8 cellular contexts compared by ENCODE assay signal in the genomic region with DNA sequence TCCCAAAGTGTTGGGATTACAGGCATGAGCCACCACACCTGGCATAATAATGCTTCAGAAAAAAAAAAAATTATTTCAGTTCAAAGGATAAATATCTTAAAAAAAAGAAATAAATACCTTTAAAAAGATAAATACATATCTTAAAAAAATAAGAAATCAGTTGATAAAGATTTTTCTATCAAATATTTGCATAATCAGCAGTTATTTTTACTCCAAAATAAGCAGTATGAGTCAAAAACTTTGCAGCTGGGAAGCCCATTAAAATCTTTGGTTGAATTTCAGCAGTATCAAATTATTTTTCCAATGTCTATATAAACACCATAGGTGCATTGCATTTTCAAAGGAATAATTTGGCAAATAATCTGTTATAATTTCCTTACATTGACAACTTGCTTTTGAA.
"Had no signal": no experiment of that assay in that cellular context is flagged by ENCODE, and none has a peak within 500 bp of the region (broad histone marks: within the 10 kb centered on the region; RNA-seq: fewer than 3 reads in every experiment).

No MANE protein-coding gene starts in this region.

- H3K36me3 ChIP-seq: HAP-1 had no signal

- H3K9ac ChIP-seq: GM23248 had no signal

- H3K9me3 ChIP-seq: HAP-1 had no signal

- H3K4me1 ChIP-seq: HAP-1 had no signal

- ATAC-seq: HCT116 had no signal

- H2AFZ ChIP-seq: GM23248 had no signal

- H3K27ac ChIP-seq: GM23248, HL-60 had no signal

- H3K4me3 ChIP-seq: GM23248, HAP-1 had no signal

- DNase-seq: GM23248, GOT3, H7, HFFc6, KG1 had no signal
